In genomic region chr10:126387041-126387908, GRCh38 we compare ENCODE assay signal across 8 cellular contexts. TPM values are rescaled to one million over a fixed set of nuclear protein-coding genes. Genes with fewer than 3 reads are reported as not detected.
DNase-seq lines count a peak whose midpoint lies in the region; ATAC-seq, FAIRE-seq and TF ChIP-seq lines count a peak whose summit lies in the region.

No MANE protein-coding gene starts in this region.

- TF ChIP-seq CTCF in kidney (IDR thresholded peaks at IDR 0.05; ENCODE audit: borderline replicate concordance, extremely low read depth, insufficient read depth) = peak; percentile 64

- H3K4me3 ChIP-seq in kidney (ENCODE audit: low read length in 2 of 2) = peak overlapping the region; percentile 46 to 48

- DNase-seq in stimulated activated naive CD4-positive, alpha-beta T cell treated with Interleukin-2 at 50 U/mL for 16 hours (lab: John Stamatoyannopoulos, UW) = peak; percentile 35
- no peak for DNase-seq in stimulated activated naive CD4-positive, alpha-beta T cell (lab: John Stamatoyannopoulos, UW)
- DNase-seq in T-helper 17 cell = peak; percentile 29 to 59 (median 44)
- no peak for DNase-seq in central memory CD8-positive, alpha-beta T cell (ENCODE audit: low spot score in 2 of 2)
- peak; percentile 87 for DNase-seq in kidney
- DNase-seq in stimulated activated CD4-positive, alpha-beta T cell treated with anti-CD3 and anti-CD28 coated beads, Interleukin-12 subunit alpha, Interleukin-12 subunit beta, amount 100 ng/mL, for 4 hours = peak; percentile 27
- no peak for DNase-seq in NCI-H1436 treated with DMSO at 0.1 percent for 48 hours (lab: John Stamatoyannopoulos, UW)

- H3K9me3 Mint-ChIP-seq in central memory CD8-positive, alpha-beta T cell = peaks cover 13% of the 10 kb centered on the region

- peak overlapping the region; percentile 63 for H3K27ac Mint-ChIP-seq in T-helper 17 cell
- no peak overlapping the region for H3K27ac Mint-ChIP-seq in central memory CD8-positive, alpha-beta T cell (ENCODE audit: low read depth)

- H3K36me3 ChIP-seq in kidney (ENCODE audit: control insufficient read depth in 1 of 2, insufficient read depth in 2 of 2, low read length in 2 of 2) = no peaks in the 10 kb centered on the region

- H3K4me1 Mint-ChIP-seq in T-helper 17 cell = peaks cover 11% of the 10 kb centered on the region
- H3K4me1 Mint-ChIP-seq in central memory CD8-positive, alpha-beta T cell = peaks cover 8% of the 10 kb centered on the region

- no peak for FAIRE-seq in kidney (lab: Jason Lieb, UNC)

- H3K9me3 ChIP-seq in T-helper 17 cell (ENCODE audit: control insufficient read depth, low read length, poor library complexity, severe bottlenecking) = no peaks in the 10 kb centered on the region
- H3K9me3 ChIP-seq in kidney (ENCODE audit: control insufficient read depth in 1 of 2, low read length in 2 of 2) = peaks cover 0 to 6% of the 10 kb centered on the region in 2 donors

- H3K36me3 Mint-ChIP-seq in T-helper 17 cell (ENCODE audit: low read depth) = peaks cover 4% of the 10 kb centered on the region
- H3K36me3 Mint-ChIP-seq in central memory CD8-positive, alpha-beta T cell (ENCODE audit: insufficient read depth) = peaks cover 2% of the 10 kb centered on the region

- ATAC-seq in T-helper 17 cell (peak; percentile 62), HG02623 (IDR thresholded peaks at IDR 0.05; ENCODE audit: unreplicated experiment) (no peak)
- no peak for ATAC-seq in central memory CD8-positive, alpha-beta T cell (replicated peaks; ENCODE audit: extremely low read depth, poor library complexity, severe bottlenecking)

- H3K9ac ChIP-seq in kidney (ENCODE audit: low read length in 2 of 2) = no peak overlapping the region

- intact Hi-C loops in kidney (cut with DNase I) = loop anchor here (10.0 kb wide), 1 partner anchor 402 kb away; no protein-coding TSS in a partner anchor

- H3K27ac ChIP-seq in kidney (ENCODE audit: low read depth in 2 of 2, low read length in 2 of 2) = no peak overlapping the region

- H3K4me3 Mint-ChIP-seq in T-helper 17 cell = peak overlapping the region; percentile 95
- peak overlapping the region; percentile 52 for H3K4me3 Mint-ChIP-seq in central memory CD8-positive, alpha-beta T cell

- peaks cover 0 to 2% of the 10 kb centered on the region in 2 donors for H3K4me1 ChIP-seq in kidney (ENCODE audit: control insufficient read depth in 1 of 2, insufficient read depth in 1 of 2, low read depth in 1 of 2, low read length in 2 of 2)

- peaks cover 20% of the 10 kb centered on the region for H3K27me3 Mint-ChIP-seq in T-helper 17 cell
- H3K27me3 Mint-ChIP-seq in central memory CD8-positive, alpha-beta T cell = peaks cover 27% of the 10 kb centered on the region

RNA-seq across cellular contexts. Expression of gene ADAM12, which starts 1.0 kb away (rescaled TPM):
- total RNA-seq in T-helper 17 cell (10 to 100 TPM; 15.2 to 36.6 TPM), kidney (3.3 TPM)
- polyA plus RNA-seq in kidney (ENCODE audit: insufficient read depth, low read depth, low replicate concordance) = 0.26 TPM

Comparison
In these comparisons a context has a peak if more than half of its experiments do, and no peak if none do; other contexts are left out.
1. DNase-seq: peak in stimulated activated naive CD4-positive, alpha-beta T cell treated with Interleukin-2 at 50 U/mL for 16 hours (single experiment), T-helper 17 cell (3 of 3), kidney (single experiment) and stimulated activated CD4-positive, alpha-beta T cell treated with anti-CD3 and anti-CD28 coated beads, Interleukin-12 subunit alpha, Interleukin-12 subunit beta, amount 100 ng/mL, for 4 hours (single experiment); none in stimulated activated naive CD4-positive, alpha-beta T cell (0 of 6), central memory CD8-positive, alpha-beta T cell (0 of 2) and NCI-H1436 treated with DMSO at 0.1 percent for 48 hours (single experiment).